ENCODE assay signal across 9 cellular contexts in genomic region chr12:63917864-63918742, GRCh38.
DNase-seq lines count a peak whose midpoint lies in the region; ATAC-seq and TF ChIP-seq lines count a peak whose summit lies in the region.
"Had no signal": no experiment of that assay in that cellular context is flagged by ENCODE, and none has a peak within 500 bp of the region (broad histone marks: within the 10 kb centered on the region; RNA-seq: fewer than 3 reads in every experiment).

No MANE protein-coding gene starts in this region.

- no peak for DNase-seq in RWPE2 (ENCODE audit: low spot score)
- DNase-seq in foreskin keratinocyte = peak; percentile 98 to 99
- no peak for DNase-seq in NK-92 treated with Interleukin-12 subunit alpha and Interleukin-12 subunit beta, amount 100 ng/mL, for 24 hours (lab: John Stamatoyannopoulos, UW)
- DNase-seq in stimulated activated CD8-positive, alpha-beta memory T cell treated with anti-CD3 and anti-CD28 coated beads, Interleukin-4, amount 100 ng/mL, for 48 hours = no peak

- TF ChIP-seq CTCF in RWPE2 (IDR thresholded peaks at IDR 0.05; ENCODE audit: poor library complexity, severe bottlenecking) (no peak), foreskin keratinocyte (conservative IDR thresholded peaks at IDR 0.05) (no peak)

- no peaks in the 10 kb centered on the region for H3K27me3 ChIP-seq in RWPE2 (ENCODE audit: insufficient read depth, poor library complexity, severe bottlenecking)
- H3K27me3 ChIP-seq in foreskin keratinocyte = no peaks in the 10 kb centered on the region
- H3K27me3 ChIP-seq in subcutaneous abdominal adipose tissue (ENCODE audit: control insufficient read depth in 5 of 5, insufficient read depth in 4 of 5, low read length in 5 of 5) = no peaks in the 10 kb centered on the region

- H3K36me3 ChIP-seq in RWPE2 (ENCODE audit: low read depth) (peaks cover 2% of the 10 kb centered on the region; the same call in 1 of the 2 replicates), subcutaneous abdominal adipose tissue (ENCODE audit: control insufficient read depth in 5 of 5, insufficient read depth in 5 of 5, low read length in 5 of 5) (no peaks in the 10 kb centered on the region)

- no peaks in the 10 kb centered on the region for H3K9me3 ChIP-seq in RWPE2 (ENCODE audit: severe bottlenecking)
- H3K9me3 ChIP-seq in subcutaneous abdominal adipose tissue (ENCODE audit: control insufficient read depth in 5 of 5, low read length in 5 of 5) = no peaks in the 10 kb centered on the region

- ATAC-seq in GM18505 (IDR thresholded peaks at IDR 0.05; ENCODE audit: unreplicated experiment) (peak; percentile 86), HG02852 (IDR thresholded peaks at IDR 0.05; ENCODE audit: unreplicated experiment) (peak; percentile 89), RWPE2 (ENCODE audit: low read depth) (peak; percentile 73), foreskin keratinocyte (peak; percentile 71), HG03135 (IDR thresholded peaks at IDR 0.05; ENCODE audit: unreplicated experiment) (no peak)

- no peak overlapping the region for H3K4me3 ChIP-seq in RWPE2 (ENCODE audit: severe bottlenecking)
- no peak overlapping the region for H3K4me3 ChIP-seq in subcutaneous abdominal adipose tissue (ENCODE audit: low read depth in 1 of 5, low read length in 5 of 5)

- H3K27ac ChIP-seq in RWPE2 (ENCODE audit: poor library complexity, severe bottlenecking) = peak overlapping the region; percentile 100
- peak overlapping the region; percentile 70 for H3K27ac ChIP-seq in foreskin keratinocyte
- H3K27ac ChIP-seq in subcutaneous abdominal adipose tissue (ENCODE audit: low read depth, low read length) = peak overlapping the region; percentile 65
- H3K27ac ChIP-seq: VCaP had no signal

- TF ChIP-seq POLR2A in GM18505 (IDR thresholded peaks at IDR 0.05; ENCODE audit: borderline replicate concordance, extremely low read depth, insufficient read depth, insufficient read length) = no peak

- H3K9ac ChIP-seq in subcutaneous abdominal adipose tissue (ENCODE audit: low read length in 5 of 5) = no peak overlapping the region

- H3K4me1 ChIP-seq in RWPE2 (ENCODE audit: insufficient read depth, poor library complexity, severe bottlenecking) = peaks cover 76% of the 10 kb centered on the region
- peaks cover 52% of the 10 kb centered on the region for H3K4me1 ChIP-seq in foreskin keratinocyte
- H3K4me1 ChIP-seq in subcutaneous abdominal adipose tissue (ENCODE audit: control insufficient read depth in 5 of 5, insufficient read depth in 5 of 5, low read length in 5 of 5) = peaks cover 3 to 49% (median 37%) of the 10 kb centered on the region in 5 donors

Comparison
In these comparisons a context has a peak if more than half of its experiments do, and no peak if none do; other contexts are left out.
1. DNase-seq: peak in foreskin keratinocyte (2 of 2); none in RWPE2 (single experiment), NK-92 treated with Interleukin-12 subunit alpha and Interleukin-12 subunit beta, amount 100 ng/mL, for 24 hours (single experiment) and stimulated activated CD8-positive, alpha-beta memory T cell treated with anti-CD3 and anti-CD28 coated beads, Interleukin-4, amount 100 ng/mL, for 48 hours (single experiment).
2. Peak in every context shown above with its lines, with median percentiles within 50 percentile points of each other: H3K27ac ChIP-seq.